Comparison of ENCODE assay signal across 27 cellular contexts in the genomic region with DNA sequence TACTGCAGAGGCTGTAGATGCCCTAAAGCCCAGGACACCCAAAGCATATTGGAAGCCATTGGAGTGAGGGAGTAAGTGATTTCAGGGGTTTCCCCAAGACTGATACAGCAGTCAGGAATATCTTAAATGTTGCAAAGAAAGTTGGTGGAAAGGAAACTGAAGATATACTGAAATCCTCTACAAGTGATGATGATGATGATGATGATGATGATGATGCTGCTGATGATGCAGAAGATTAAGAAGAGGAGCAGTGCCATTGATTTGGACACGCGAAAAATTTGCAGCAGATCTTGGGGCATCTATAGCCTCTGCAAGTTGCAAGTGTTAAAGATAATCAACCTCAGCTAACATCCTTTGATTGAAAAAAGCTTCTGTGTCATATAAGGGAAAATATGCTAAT.
"Had no signal": no experiment of that assay in that cellular context is flagged by ENCODE, and none has a peak within 500 bp of the region (broad histone marks: within the 10 kb centered on the region; RNA-seq: fewer than 3 reads in every experiment).

No MANE protein-coding gene starts in this region.

- H3K27me3 Mint-ChIP-seq: naive thymus-derived CD8-positive, alpha-beta T cell; stimulated activated naive B cell treated with anti-CD40 and anti-IgM and Interleukin-4, amounts not matched to agents 10 μg/mL and 1 μg/mL and 100 μg/mL, for 72 hours; stimulated activated naive CD8-positive, alpha-beta T cell treated with anti-CD3 and anti-CD28 coated beads, Interleukin-15, Interleukin-2, amounts not matched to agents 100 ng/mL and 50 ng/mL, for 24 hours had no signal

- H3K4me3 ChIP-seq: dorsolateral prefrontal cortex, esophagus squamous epithelium, left ventricle myocardium inferior, lower lobe of right lung, psoas muscle, suprapubic skin, transverse colon, upper lobe of right lung, uterus had no signal

- H3K36me3 ChIP-seq: uterus had no signal

- DNase-seq: dorsolateral prefrontal cortex; effector CD8-positive, alpha-beta T cell; erythroblast; esophagus squamous epithelium; foreskin melanocyte; glutamatergic neuron; hypothalamus; immature natural killer cell; islet precursor cell; kidney glomerular epithelial cell; left colon; left ventricle myocardium inferior; lower lobe of right lung; naive thymus-derived CD8-positive, alpha-beta T cell; nephron progenitor cell; nucleus accumbens; psoas muscle; right cardiac atrium; small intestine; stimulated activated CD4-positive, alpha-beta T cell treated with anti-CD3 and anti-CD28 coated beads, Interleukin-15, amount 100 ng/mL, for 24 hours; stimulated activated CD4-positive, alpha-beta T cell treated with anti-CD3 and anti-CD28 coated beads, Interleukin-2, amount 100 ng/mL, for 48 hours; stimulated activated naive B cell treated with anti-CD40 and anti-IgM and Interleukin-4, amounts not matched to agents 10 μg/mL and 1 μg/mL and 100 μg/mL, for 72 hours; transverse colon; upper lobe of right lung; uterus had no signal

- H3K27ac ChIP-seq: dorsolateral prefrontal cortex, esophagus squamous epithelium, left ventricle myocardium inferior, lower lobe of right lung, psoas muscle, suprapubic skin, transverse colon, upper lobe of right lung, uterus had no signal

- H3K4me1 Mint-ChIP-seq: naive thymus-derived CD8-positive, alpha-beta T cell; nephron progenitor cell; stimulated activated naive B cell treated with anti-CD40 and anti-IgM and Interleukin-4, amounts not matched to agents 10 μg/mL and 1 μg/mL and 100 μg/mL, for 72 hours had no signal

- H3K4me1 ChIP-seq: esophagus squamous epithelium, left ventricle myocardium inferior, lower lobe of right lung, psoas muscle, suprapubic skin, transverse colon, upper lobe of right lung, uterus had no signal

- H3K27ac Mint-ChIP-seq: immature natural killer cell; nephron progenitor cell; stimulated activated naive CD8-positive, alpha-beta T cell treated with anti-CD3 and anti-CD28 coated beads, Interleukin-15, Interleukin-2, amounts not matched to agents 100 ng/mL and 50 ng/mL, for 24 hours had no signal

- H3K27me3 ChIP-seq: dorsolateral prefrontal cortex, esophagus squamous epithelium, suprapubic skin, transverse colon, upper lobe of right lung, uterus had no signal

- ATAC-seq: left colon; lower lobe of right lung; naive thymus-derived CD8-positive, alpha-beta T cell; psoas muscle; right cardiac atrium; stimulated activated naive B cell treated with anti-CD40 and anti-IgM and Interleukin-4, amounts not matched to agents 10 μg/mL and 1 μg/mL and 100 μg/mL, for 72 hours; upper lobe of right lung had no signal

- H3K4me3 Mint-ChIP-seq: immature natural killer cell; naive thymus-derived CD8-positive, alpha-beta T cell; nephron progenitor cell; stimulated activated naive B cell treated with anti-CD40 and anti-IgM and Interleukin-4, amounts not matched to agents 10 μg/mL and 1 μg/mL and 100 μg/mL, for 72 hours; stimulated activated naive CD8-positive, alpha-beta T cell treated with anti-CD3 and anti-CD28 coated beads, Interleukin-15, Interleukin-2, amounts not matched to agents 100 ng/mL and 50 ng/mL, for 24 hours had no signal
